9 cellular contexts compared by ENCODE assay signal in the genomic region with DNA sequence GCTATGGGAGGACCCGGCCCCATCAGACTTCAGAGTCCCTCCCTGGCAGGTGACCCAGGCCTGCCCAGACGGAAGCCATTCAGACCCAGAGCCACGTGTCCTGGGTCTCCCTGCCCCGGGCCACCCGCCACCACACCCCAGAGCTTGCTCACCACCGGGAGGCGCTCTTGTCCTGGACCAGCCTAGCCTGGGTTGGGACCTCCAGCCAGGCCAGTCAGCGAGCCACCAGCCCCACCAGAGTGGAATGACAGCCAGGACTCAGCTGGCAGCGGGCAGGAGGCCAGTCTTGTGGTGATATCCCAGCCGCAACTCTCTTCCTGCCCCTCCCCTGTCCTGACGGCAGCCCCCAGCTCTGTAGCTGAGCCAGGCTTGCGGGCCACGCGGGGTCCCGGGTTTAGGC. TPM values are rescaled to one million over a fixed set of nuclear protein-coding genes. Genes with fewer than 3 reads are reported as not detected.
DNase-seq lines count a peak whose midpoint lies in the region; ATAC-seq and TF ChIP-seq lines count a peak whose summit lies in the region.
"Had no signal": no experiment of that assay in that cellular context is flagged by ENCODE, and none has a peak within 500 bp of the region (broad histone marks: within the 10 kb centered on the region; RNA-seq: fewer than 3 reads in every experiment).

No MANE protein-coding gene starts in this region.

- H3K4me1 ChIP-seq in right atrium auricular region, result peaks cover 0 to 71% of the 10 kb centered on the region in 2 donors

- H3K4me1 Mint-ChIP-seq in type B pancreatic cell (ENCODE audit: unreplicated experiment), result peaks cover 2% of the 10 kb centered on the region

- H3K36me3 Mint-ChIP-seq in type B pancreatic cell, result no peaks in the 10 kb centered on the region

- H3K27ac ChIP-seq in right atrium auricular region, result peak overlapping the region; percentile 87 to 93

- H3K9me3 ChIP-seq in right atrium auricular region, result no peaks in the 10 kb centered on the region

- TF ChIP-seq CTCF in right atrium auricular region (IDR thresholded peaks at IDR 0.05), result peak in 1 of 2 donors; percentile 67
- peak; percentile 24 for TF ChIP-seq CTCF in type B pancreatic cell (conservative IDR thresholded peaks at IDR 0.05)

- no peak overlapping the region for H3K4me3 Mint-ChIP-seq in type B pancreatic cell

- ATAC-seq in HG03039 (IDR thresholded peaks at IDR 0.05; ENCODE audit: unreplicated experiment), result no peak

- H3K4me3 ChIP-seq in right atrium auricular region, result no peak overlapping the region

- no peaks in the 10 kb centered on the region for H3K27me3 Mint-ChIP-seq in type B pancreatic cell

- no peaks in the 10 kb centered on the region for H3K9me3 Mint-ChIP-seq in type B pancreatic cell

- DNase-seq in activated naive CD4-positive, alpha-beta T cell treated with Interleukin-2 at 50 U/mL for 16 hours, result peak; percentile 46
- no peak for DNase-seq in activated naive CD4-positive, alpha-beta T cell treated with anti-CD3 and anti-CD28 coated beads, Interleukin-2, amount 50 U/mL, for 16 hours
- DNase-seq in activated CD4-positive, alpha-beta T cell treated with anti-CD3 and anti-CD28 coated beads, Interleukin-2, amount 50 U/mL, for 48 hours, result peak; percentile 55 to 66
- DNase-seq in right atrium auricular region (ENCODE audit: low spot score) (no peak), type B pancreatic cell (ENCODE audit: extremely low spot score, unreplicated experiment) (no peak), NCI-H2107 treated with DMSO at 0.1 percent for 48 hours (lab: John Stamatoyannopoulos, UW; ENCODE audit: unreplicated experiment) (no peak), amniotic stem cell (lab: John Stamatoyannopoulos, UW) (no peak)
- DNase-seq: NCI-H2107 had no signal

- no peaks in the 10 kb centered on the region for H3K36me3 ChIP-seq in right atrium auricular region

- no peaks in the 10 kb centered on the region for H3K27me3 ChIP-seq in right atrium auricular region

- H3K27ac Mint-ChIP-seq in type B pancreatic cell, result no peak overlapping the region

RNA-seq across cellular contexts. Expression of a gene that starts 1.7 kb away (rescaled TPM):
- total RNA-seq in right atrium auricular region, result 1,000 to 10,000 TPM; 1,799 to 2,426 TPM
- 1.4 and 1.7 TPM in 2 replicates for total RNA-seq in type B pancreatic cell (ENCODE audit: low replicate concordance)

RNA-seq across cellular contexts. Expression of a gene that starts 7.2 kb away (rescaled TPM):
- total RNA-seq in right atrium auricular region (1 to 10 TPM in 1 of 2 donors, under 1 TPM in 1; 0.24 to 1.1 TPM), type B pancreatic cell (ENCODE audit: low replicate concordance) (not detected in 2 replicates)

RNA-seq across cellular contexts. Expression of a gene that starts 16.6 kb away (rescaled TPM):
- total RNA-seq in right atrium auricular region (10 to 100 TPM; 27.4 to 37.5 TPM), type B pancreatic cell (ENCODE audit: low replicate concordance) (63.4 and 100 TPM in 2 replicates)

RNA-seq across cellular contexts. Expression of a gene that starts 20.7 kb away (rescaled TPM):
- total RNA-seq in right atrium auricular region (10 to 100 TPM in 1 of 2 donors, 1 to 10 TPM in 1; 6.5 to 11.8 TPM), type B pancreatic cell (ENCODE audit: low replicate concordance) (38.6 and 63.3 TPM in 2 replicates)

RNA-seq across cellular contexts. Expression of a gene that starts 23.6 kb away (rescaled TPM):
- 10 to 100 TPM; 10.8 to 11.3 TPM for total RNA-seq in right atrium auricular region
- 7.9 and 8.3 TPM in 2 replicates for total RNA-seq in type B pancreatic cell (ENCODE audit: low replicate concordance)

Comparison
In these comparisons a context has a peak if more than half of its experiments do, and no peak if none do; other contexts are left out.
1. DNase-seq: peak in activated naive CD4-positive, alpha-beta T cell treated with Interleukin-2 at 50 U/mL for 16 hours (single experiment) and activated CD4-positive, alpha-beta T cell treated with anti-CD3 and anti-CD28 coated beads, Interleukin-2, amount 50 U/mL, for 48 hours (2 of 2); none in activated naive CD4-positive, alpha-beta T cell treated with anti-CD3 and anti-CD28 coated beads, Interleukin-2, amount 50 U/mL, for 16 hours (single experiment), right atrium auricular region (single experiment), type B pancreatic cell (single experiment), NCI-H2107 treated with DMSO at 0.1 percent for 48 hours (single experiment) and amniotic stem cell (single experiment).
2. RNA of a gene that starts 1.7 kb away (total RNA-seq): 1,799 to 2,426 TPM in right atrium auricular region; 1.4 to 1.7 TPM in type B pancreatic cell; every median in the first group is over 100 times any median in the second.